ENCODE assay signal across 1 cellular context in genomic region chr11:34653851-34654490, GRCh38.
TF ChIP-seq lines count a peak whose summit lies in the region.

No MANE protein-coding gene starts in this region.

TF ChIP-seq in HepG2, 621 proteins besides CTCF, POLR2A, EP300 and RAD21 (continued from another document and continues in another):
- TF ChIP-seq ZNF687 (CRISPR knock-in tag; IDR thresholded peaks at IDR 0.05) (peak; percentile 52; the same call in 1 of the 2 replicates), ZNF101 (CRISPR knock-in tag; IDR thresholded peaks at IDR 0.05; ENCODE audit: borderline replicate concordance, low read depth) (no peak), PRDM10 (CRISPR knock-in tag; IDR thresholded peaks at IDR 0.05; ENCODE audit: low read depth) (0 out of 2 replicates have a peak, but pooled peaks have one; percentile 30), RERE (CRISPR knock-in tag; IDR thresholded peaks at IDR 0.05; ENCODE audit: low read depth) (no peak), KDM1A (CRISPR knock-in tag; IDR thresholded peaks at IDR 0.05) (no peak), E2F5 (CRISPR knock-in tag; conservative IDR thresholded peaks at IDR 0.05) (no peak), KLF13 (CRISPR knock-in tag; IDR thresholded peaks at IDR 0.05) (no peak), ZNF224 (CRISPR knock-in tag; IDR thresholded peaks at IDR 0.05) (no peak), ZBTB7A (CRISPR knock-in tag; IDR thresholded peaks at IDR 0.05) (no peak), NCOA5 (CRISPR knock-in tag; IDR thresholded peaks at IDR 0.05) (no peak), THAP8 (CRISPR knock-in tag; IDR thresholded peaks at IDR 0.05; ENCODE audit: borderline replicate concordance) (no peak), FOXO4 (CRISPR knock-in tag; conservative IDR thresholded peaks at IDR 0.05) (no peak), SYNCRIP (IDR thresholded peaks at IDR 0.05; ENCODE audit: insufficient read depth, low read depth, low read length) (no peak), MEIS1 (CRISPR knock-in tag; IDR thresholded peaks at IDR 0.05; ENCODE audit: borderline replicate concordance) (no peak), SP1 (IDR thresholded peaks at IDR 0.05) (no peak), SP1 (CRISPR knock-in tag; IDR thresholded peaks at IDR 0.05) (no peak), POLR2AphosphoS2 (IDR thresholded peaks at IDR 0.05; ENCODE audit: low read depth, low read length) (no peak), NR2F6 (IDR thresholded peaks at IDR 0.05) (no peak), NR2F6 (CRISPR knock-in tag; IDR thresholded peaks at IDR 0.05) (peak; percentile 50; the same call in 1 of the 2 replicates), ZNF543 (CRISPR knock-in tag; IDR thresholded peaks at IDR 0.05) (no peak), KLF6 (CRISPR knock-in tag; IDR thresholded peaks at IDR 0.05) (0 out of 2 replicates have a peak, but pooled peaks have one; percentile 43), ZNF557 (CRISPR knock-in tag; IDR thresholded peaks at IDR 0.05) (no peak), SP140L (CRISPR knock-in tag; IDR thresholded peaks at IDR 0.05; ENCODE audit: borderline replicate concordance) (no peak), HIC2 (CRISPR knock-in tag; IDR thresholded peaks at IDR 0.05; ENCODE audit: low read depth) (peak; percentile 50; the same call in 1 of the 2 replicates), ZNF263 (CRISPR knock-in tag; IDR thresholded peaks at IDR 0.05) (peak; percentile 35; the same call in 1 of the 2 replicates), KAT7 (CRISPR knock-in tag; IDR thresholded peaks at IDR 0.05; ENCODE audit: borderline replicate concordance) (no peak), PAWR (CRISPR knock-in tag; IDR thresholded peaks at IDR 0.05; ENCODE audit: borderline replicate concordance) (no peak), ISL2 (CRISPR knock-in tag; IDR thresholded peaks at IDR 0.05) (no peak), ZNF713 (CRISPR knock-in tag; IDR thresholded peaks at IDR 0.05) (no peak), TRIM24 (CRISPR knock-in tag; IDR thresholded peaks at IDR 0.05) (no peak), ZBTB21 (CRISPR knock-in tag; IDR thresholded peaks at IDR 0.05) (peak; percentile 80), ATRX (CRISPR knock-in tag; IDR thresholded peaks at IDR 0.05; ENCODE audit: borderline replicate concordance) (no peak), ZMAT5 (CRISPR knock-in tag; IDR thresholded peaks at IDR 0.05; ENCODE audit: borderline replicate concordance, low read depth) (no peak), TFDP1 (CRISPR knock-in tag; IDR thresholded peaks at IDR 0.05; ENCODE audit: borderline replicate concordance) (no peak; the same call in 1 of the 2 replicates), ZSCAN9 (CRISPR knock-in tag; IDR thresholded peaks at IDR 0.05; ENCODE audit: borderline replicate concordance) (0 out of 2 replicates have a peak, but pooled peaks have one; percentile 38), ZHX1 (CRISPR knock-in tag; IDR thresholded peaks at IDR 0.05; ENCODE audit: low read depth) (no peak), ZNF556 (CRISPR knock-in tag; IDR thresholded peaks at IDR 0.05; ENCODE audit: borderline replicate concordance) (no peak)
